ENCODE assay signal across 17 cellular contexts in genomic region chr2:172539767-172540166, GRCh38. TPM values are rescaled to one million over a fixed set of nuclear protein-coding genes. Genes with fewer than 3 reads are reported as not detected.
A peak's percentile ranks its signal among the peaks of the same experiment; 100 is the strongest.
DNase-seq lines count a peak whose midpoint lies in the region; ATAC-seq, FAIRE-seq and TF ChIP-seq lines count a peak whose summit lies in the region.
"Had no signal": no experiment of that assay in that cellular context is flagged by ENCODE, and none has a peak within 500 bp of the region (broad histone marks: within the 10 kb centered on the region; RNA-seq: fewer than 3 reads in every experiment).

No MANE protein-coding gene starts in this region.

- H3K56ac ChIP-seq in IMR-90 (ENCODE audit: extremely low read depth, insufficient read depth, low read length), result no peak overlapping the region

- DNase-seq in NCI-H82 (lab: John Stamatoyannopoulos, UW) (peak; percentile 19), NCI-H82 treated with DMSO at 0.1 percent for 48 hours (lab: John Stamatoyannopoulos, UW; ENCODE audit: unreplicated experiment) (no peak), IMR-90 (no peak), K562 (ENCODE audit: extremely low read depth in 1 of 4, low spot score in 3 of 4) (no peak), NCI-H1092 (lab: John Stamatoyannopoulos, UW) (no peak), NCI-H774 (lab: John Stamatoyannopoulos, UW) (no peak)
- DNase-seq in activated CD8-positive, alpha-beta T cell treated with anti-CD3 and anti-CD28 coated beads for 36 hours, result no peak
- DNase-seq: Calu3; CD8-positive, alpha-beta T cell; DMS79; GF-D8; H9; KBM-7 had no signal

- no peaks in the 10 kb centered on the region for H3K27me3 ChIP-seq in IMR-90 (ENCODE audit: control insufficient read depth, insufficient read depth, low read length)
- H3K27me3 ChIP-seq in K562 (ENCODE audit: control insufficient read depth in 2 of 2, insufficient read depth in 2 of 2, low read length in 2 of 2), result no peaks in the 10 kb centered on the region; a peak in 1 of 5 replicates
- no peaks in the 10 kb centered on the region for H3K27me3 ChIP-seq in iPS-20b (ENCODE audit: insufficient read depth, low read length)
- H3K27me3 ChIP-seq: BLaER1 treated with 17β-estradiol and CSF1 and Interleukin-3, amounts not matched to agents 10 nM and 100 nM had no signal

- no peaks in the 10 kb centered on the region; a peak in 1 of 4 replicates for H3K79me1 ChIP-seq in IMR-90 (ENCODE audit: low read depth in 1 of 2, low read length in 2 of 2)

- TF ChIP-seq EP300 in K562 (IDR thresholded peaks at IDR 0.05; ENCODE audit: low read length), result no peak

- H3K18ac ChIP-seq in IMR-90 (ENCODE audit: low read depth, low read length), result peak overlapping the region; percentile 65; the same call in 1 of the 2 replicates

- H4K91ac ChIP-seq in IMR-90 (ENCODE audit: insufficient read depth, low read depth, low read length), result peak overlapping the region; percentile 28; the same call in 1 of the 2 replicates

- peak overlapping the region; percentile 20 for H3K27ac ChIP-seq in IMR-90 (ENCODE audit: insufficient read depth, low read length)
- H3K27ac ChIP-seq in K562 (ENCODE audit: extremely low read depth, low read depth, low read length), result no peak overlapping the region
- H3K27ac ChIP-seq in iPS-20b (ENCODE audit: low read length), result no peak overlapping the region
- H3K27ac ChIP-seq: BLaER1 treated with 17β-estradiol and CSF1 and Interleukin-3, amounts not matched to agents 10 nM and 100 nM had no signal

- H3K4me3 ChIP-seq in IMR-90 (ENCODE audit: insufficient read depth, low read depth, low read length), result no peak overlapping the region
- H3K4me3 ChIP-seq in K562, result no peak overlapping the region
- 0 out of 2 replicates have a peak overlapping the region, but pooled peaks have one; percentile 2 for H3K4me3 ChIP-seq in iPS-20b (ENCODE audit: low read length)
- H3K4me3 ChIP-seq: BLaER1 treated with 17β-estradiol and CSF1 and Interleukin-3, amounts not matched to agents 10 nM and 100 nM had no signal

- peaks cover 34% of the 10 kb centered on the region for H3K9me3 Mint-ChIP-seq in activated CD8-positive, alpha-beta T cell treated with anti-CD3 and anti-CD28 coated beads for 36 hours

- H2AK9ac ChIP-seq in IMR-90 (replicated peaks; ENCODE audit: low read depth, low read length, poor library complexity), result no peak overlapping the region

- H2AFZ ChIP-seq in IMR-90 (replicated peaks; ENCODE audit: low read length, poor library complexity) (no peak overlapping the region), K562 (ENCODE audit: low read depth, low read length) (no peak overlapping the region)

- intact Hi-C loops in IMR-90 (cut with micrococcal nuclease) (no loop called here), K562 (cut with micrococcal nuclease) (no loop called here)
- intact Hi-C loops in activated CD8-positive, alpha-beta T cell treated with anti-CD3 and anti-CD28 coated beads for 36 hours (cut with micrococcal nuclease), result no loop called here

- H3K36me3 Mint-ChIP-seq in activated CD8-positive, alpha-beta T cell treated with anti-CD3 and anti-CD28 coated beads for 36 hours (ENCODE audit: low read depth), result peaks cover 43% of the 10 kb centered on the region

- POLR2A ChIA-PET in IMR-90 (lab: Charles Lee; ENCODE audit: unreplicated experiment) (no interaction called here), K562 (lab: Yijun Ruan, JAX) (no interaction called here)
- POLR2A ChIA-PET in activated CD8-positive, alpha-beta T cell treated with anti-CD3 and anti-CD28 coated beads for 36 hours (lab: Charles Lee), result interaction anchor here (1.0 to 1.6 kb wide), 3 partner anchors 13 to 122 kb away, joined by 3 to 5 read pairs (median 3); no protein-coding TSS in a partner anchor

- no TSS peak for BruUV-seq in IMR-90 (replicated peaks; lab: Mats Ljungman, UMichigan)
- BruUV-seq in K562 (replicated peaks; lab: Mats Ljungman, UMichigan), result no TSS peak

- H3K9ac ChIP-seq in IMR-90 (ENCODE audit: low read depth, low read length) (no peak overlapping the region), K562 (ENCODE audit: insufficient read depth in 1 of 2, low read depth in 2 of 2, low read length in 2 of 2) (no peak overlapping the region), iPS-20b (ENCODE audit: low read depth, low read length) (no peak overlapping the region)
- H3K9ac ChIP-seq: BLaER1 treated with 17β-estradiol and CSF1 and Interleukin-3, amounts not matched to agents 10 nM and 100 nM had no signal

- TF ChIP-seq CTCF in IMR-90 (conservative IDR thresholded peaks at IDR 0.05; ENCODE audit: low read depth, low read length) (no peak), K562 (IDR thresholded peaks at IDR 0.05 in 2 of 3, conservative IDR thresholded peaks at IDR 0.05 in 1 of 3; ENCODE audit: insufficient read depth in 2 of 3, low read depth in 1 of 3, low read length in 3 of 3) (no peak)
- no peak for TF ChIP-seq CTCF in activated CD8-positive, alpha-beta T cell treated with anti-CD3 and anti-CD28 coated beads for 36 hours (IDR thresholded peaks at IDR 0.05)

- no peak for TF ChIP-seq POLR2A in IMR-90 (IDR thresholded peaks at IDR 0.05; ENCODE audit: low read depth, low read length)
- no peak for TF ChIP-seq POLR2A in K562 (conservative IDR thresholded peaks at IDR 0.05)

- H4K8ac ChIP-seq in IMR-90 (ENCODE audit: low read depth in 2 of 2, low read length in 2 of 2), result 0 out of 4 replicates have a peak overlapping the region, but pooled peaks of 1 of the 2 experiments have one; percentile 19

- peak overlapping the region; percentile 52; the same call in 1 of the 2 replicates for H2BK120ac ChIP-seq in IMR-90 (ENCODE audit: low read depth, low read length)

- CTCF ChIA-PET in IMR-90 (lab: Yijun Ruan, JAX) (no interaction called here), K562 (lab: Yijun Ruan, JAX; ENCODE audit: low intra/inter-chr PET ratio) (no interaction called here)
- CTCF ChIA-PET in activated CD8-positive, alpha-beta T cell treated with anti-CD3 and anti-CD28 coated beads for 36 hours (lab: Charles Lee), result interaction anchor here (0.9 kb wide), 1 partner anchor 392 kb away, joined by 3 read pairs; no protein-coding TSS in a partner anchor

- no peak for TF ChIP-seq RAD21 in IMR-90 (IDR thresholded peaks at IDR 0.05; ENCODE audit: low read length)
- TF ChIP-seq RAD21 in K562 (CRISPR knock-in tag; conservative IDR thresholded peaks at IDR 0.05 in 1 of 2, IDR thresholded peaks at IDR 0.05 in 1 of 2), result no peak

- H3K4ac ChIP-seq in IMR-90 (ENCODE audit: low read depth, low read length), result no peak overlapping the region

- peak overlapping the region; percentile 63; the same call in 1 of the 2 replicates for H2BK20ac ChIP-seq in IMR-90 (ENCODE audit: low read depth, low read length)

- WGBS in IMR-90 (ENCODE audit: extremely low coverage in 2 of 2, insufficient read length in 1 of 2), 2 experiments, result no CpG with 5 or more reads among the region's 4 CpGs
- WGBS in K562 (ENCODE audit: insufficient coverage, low coverage, missing lambda C conversion rate), result 4% methylated on average over 4 of the region's 4 CpGs

- no peak for FAIRE-seq in K562 (lab: Jason Lieb, UNC)
- FAIRE-seq: H1 had no signal

- no peak overlapping the region for H3K4me3 Mint-ChIP-seq in activated CD8-positive, alpha-beta T cell treated with anti-CD3 and anti-CD28 coated beads for 36 hours
- H3K4me3 Mint-ChIP-seq: B cell; CD8-positive, alpha-beta T cell; H9 had no signal

- H3K9me3 ChIP-seq in IMR-90 (ENCODE audit: control insufficient read depth, insufficient read depth, low read length), result peaks cover 8% of the 10 kb centered on the region
- peaks cover 3% of the 10 kb centered on the region; the same call in 1 of the 2 replicates for H3K9me3 ChIP-seq in K562 (replicated peaks; ENCODE audit: control insufficient read depth, insufficient read depth, low read depth, low read length)
- peaks cover 58% of the 10 kb centered on the region for H3K9me3 ChIP-seq in iPS-20b (ENCODE audit: insufficient read depth, low read depth, low read length)

- peaks cover 1% of the 10 kb centered on the region; the same call in 1 of the 2 replicates for H3K4me1 ChIP-seq in IMR-90 (ENCODE audit: control insufficient read depth, insufficient read depth, low read length)
- no peaks in the 10 kb centered on the region; a peak in 1 of 5 replicates for H3K4me1 ChIP-seq in K562 (replicated peaks in 1 of 2; ENCODE audit: control insufficient read depth in 2 of 2, insufficient read depth in 2 of 2, low read length in 2 of 2)
- peaks cover 9% of the 10 kb centered on the region; the same call in 1 of the 2 replicates for H3K4me1 ChIP-seq in iPS-20b (ENCODE audit: insufficient read depth, low read length)
- H3K4me1 ChIP-seq: BLaER1 treated with 17β-estradiol and CSF1 and Interleukin-3, amounts not matched to agents 10 nM and 100 nM had no signal

- H3K14ac ChIP-seq in IMR-90 (replicated peaks; ENCODE audit: low read depth, low read length), result 0 out of 2 replicates have a peak overlapping the region, but pooled peaks have one; percentile 44

- no peaks in the 10 kb centered on the region for H3K27me3 Mint-ChIP-seq in activated CD8-positive, alpha-beta T cell treated with anti-CD3 and anti-CD28 coated beads for 36 hours
- H3K27me3 Mint-ChIP-seq: B cell had no signal

- H3K79me2 ChIP-seq in K562 (ENCODE audit: control insufficient read depth, insufficient read depth, low read length), result no peaks in the 10 kb centered on the region

- H3K9me1 ChIP-seq in IMR-90 (ENCODE audit: insufficient read depth, low read length) (no peaks in the 10 kb centered on the region), K562 (ENCODE audit: control insufficient read depth, insufficient read depth, low read length) (no peaks in the 10 kb centered on the region)

- peaks cover 2% of the 10 kb centered on the region for H3K4me1 Mint-ChIP-seq in activated CD8-positive, alpha-beta T cell treated with anti-CD3 and anti-CD28 coated beads for 36 hours (ENCODE audit: low read depth)
- H3K4me1 Mint-ChIP-seq: B cell had no signal

- dilution Hi-C loops in IMR-90 (cut with HindIII; ENCODE audit: low sequenced_read_pairs, unreplicated experiment), result no loop called here

- no peak for ATAC-seq in IMR-90 (ENCODE audit: low read depth)
- no peak for ATAC-seq in K562
- no peak for ATAC-seq in activated CD8-positive, alpha-beta T cell treated with anti-CD3 and anti-CD28 coated beads for 36 hours
- ATAC-seq: CD8-positive, alpha-beta T cell had no signal

- 0 out of 3 replicates have a peak overlapping the region, but pooled peaks have one; percentile 35 for H2BK15ac ChIP-seq in IMR-90 (ENCODE audit: low read depth, low read length)

- no peak overlapping the region for H2AK5ac ChIP-seq in IMR-90 (ENCODE audit: low read depth, low read length)

- H4K20me1 ChIP-seq in IMR-90 (ENCODE audit: insufficient read depth, low read length), result no peaks in the 10 kb centered on the region
- no peaks in the 10 kb centered on the region for H4K20me1 ChIP-seq in K562 (replicated peaks; ENCODE audit: control insufficient read depth, insufficient read depth, low read length)
- H4K20me1 ChIP-seq: BLaER1 treated with 17β-estradiol and CSF1 and Interleukin-3, amounts not matched to agents 10 nM and 100 nM had no signal

- H3K36me3 ChIP-seq in IMR-90 (ENCODE audit: control insufficient read depth, insufficient read depth, low read length) (no peaks in the 10 kb centered on the region), K562 (ENCODE audit: control insufficient read depth, insufficient read depth, low read length) (no peaks in the 10 kb centered on the region), iPS-20b (ENCODE audit: insufficient read depth, low read depth, low read length) (peaks cover 13% of the 10 kb centered on the region; the same call in 1 of the 2 replicates)

- in situ Hi-C loops in IMR-90 (cut with MboI; ENCODE audit: low sequenced_read_pairs), result no loop called here
- in situ Hi-C loops in K562 (cut with MboI), result no loop called here

- H4K5ac ChIP-seq in IMR-90 (ENCODE audit: low read depth, low read length), result peak overlapping the region; percentile 83; the same call in 1 of the 2 replicates

- H3K4me2 ChIP-seq in IMR-90 (ENCODE audit: low read depth, low read length), result no peak overlapping the region
- H3K4me2 ChIP-seq in K562 (ENCODE audit: insufficient read depth, low read length), result no peak overlapping the region
- H3K4me2 ChIP-seq: BLaER1 treated with 17β-estradiol and CSF1 and Interleukin-3, amounts not matched to agents 10 nM and 100 nM had no signal

- H2BK5ac ChIP-seq in IMR-90 (ENCODE audit: low read depth, low read length, poor library complexity, severe bottlenecking), result peak overlapping the region; percentile 76

- no peak overlapping the region for H3K27ac Mint-ChIP-seq in activated CD8-positive, alpha-beta T cell treated with anti-CD3 and anti-CD28 coated beads for 36 hours
- H3K27ac Mint-ChIP-seq: B cell; CD8-positive, alpha-beta T cell; H9 had no signal

- no peak overlapping the region for H3K23ac ChIP-seq in IMR-90 (ENCODE audit: low read depth, low read length)

RNA-seq across cellular contexts. Expression of gene PDK1, which starts 16.1 kb away (rescaled TPM):
- total RNA-seq in IMR-90 (2012; rRNA removed) (68.3 and 85.9 TPM in 2 replicates), K562 (2014; rRNA removed) (14.0 and 18.0 TPM in 2 replicates), K562 (2014; rRNA removed; fragmentation: Illumina TruSeq; extraction: Trizol) (13.9 and 19.2 TPM in 2 replicates), K562 (2015; rRNA removed; fragmentation: Illumina TruSeq; extraction: Trizol) (6.9 TPM in 2 replicates), K562 (2021) (13.4 and 15.1 TPM in 2 replicates)
- polyA plus RNA-seq in IMR-90 (2012; rRNA removed) (35.2 and 38.1 TPM in 2 replicates), K562 (2011; rRNA removed) (155 and 176 TPM in 2 replicates), K562 (2014; fragmentation: Illumina TruSeq; extraction: Trizol) (14.6 and 17.2 TPM in 2 replicates), K562 (2014; fragmentation: Nextera tagmentation; extraction: Ambion mirVana) (1 to 10 TPM; 3.5 to 4.2 TPM), K562 (2014; rRNA removed) (12.3 and 12.7 TPM in 2 replicates)
- 25.1 and 25.3 TPM in 2 replicates for polyA plus RNA-seq in IMR-90 (2012; cell fraction: cytosol; rRNA removed)
- polyA plus RNA-seq in IMR-90 (2012; cell fraction: nucleus; rRNA removed; ENCODE audit: low replicate concordance), result 25.1 and 56.4 TPM in 2 replicates
- 151 and 203 TPM in 2 replicates for total RNA-seq in K562 (2011; cell fraction: chromatin; rRNA removed; ENCODE audit: low replicate concordance)
- 36.9 and 40.5 TPM in 2 replicates for total RNA-seq in K562 (2011; cell fraction: nucleolus; rRNA removed)
- total RNA-seq in K562 (2011; cell fraction: nucleoplasm; rRNA removed), result 71.6 and 105 TPM in 2 replicates
- polyA plus RNA-seq in K562 (2011; cell fraction: cytosol; rRNA removed), result 57.1 and 62.9 TPM in 2 replicates
- polyA plus RNA-seq in K562 (2011; cell fraction: nucleus; rRNA removed), result 119 and 188 TPM in 2 replicates
- 10.5 and 15.1 TPM in 2 replicates for polyA plus RNA-seq in K562 (2012)
- 299 and 351 TPM in 2 replicates for polyA minus RNA-seq in K562 (2011; rRNA and poly(A)+ RNA removed)
- polyA minus RNA-seq in K562 (2011; cell fraction: cytosol; rRNA and poly(A)+ RNA removed), result 75.0 and 80.5 TPM in 2 replicates
- 64.0 and 112 TPM in 2 replicates for polyA minus RNA-seq in K562 (2011; cell fraction: nucleus; rRNA and poly(A)+ RNA removed)
- 10 to 100 TPM; 65.8 to 70.7 TPM for total RNA-seq in activated CD8-positive, alpha-beta T cell treated with anti-CD3 and anti-CD28 coated beads for 36 hours
